In genomic region chr10:119029613-119030420, GRCh38 we compare ENCODE assay signal across 9 cellular contexts. TPM values are rescaled to one million over a fixed set of nuclear protein-coding genes. Genes with fewer than 3 reads are reported as not detected.
A peak's percentile ranks its signal among the peaks of the same experiment; 100 is the strongest.
DNase-seq lines count a peak whose midpoint lies in the region; ATAC-seq, FAIRE-seq and TF ChIP-seq lines count a peak whose summit lies in the region.
"Had no signal": no experiment of that assay in that cellular context is flagged by ENCODE, and none has a peak within 500 bp of the region (broad histone marks: within the 10 kb centered on the region; RNA-seq: fewer than 3 reads in every experiment).

Gene NANOS1 (plus strand): TSS chr10:119029714. CDS start chr10:119029802, 88 bp downstream.

- H3K79me2 ChIP-seq in OCI-LY3 (ENCODE audit: low read length) = no peaks in the 10 kb centered on the region
- no peaks in the 10 kb centered on the region for H3K79me2 ChIP-seq in K562 (ENCODE audit: control insufficient read depth, insufficient read depth, low read length)

- no peak for FAIRE-seq in K562 (lab: Jason Lieb, UNC)
- FAIRE-seq: colon had no signal

- no peaks in the 10 kb centered on the region for H3K9me1 ChIP-seq in K562 (ENCODE audit: control insufficient read depth, insufficient read depth, low read length)

- H3K36me3 ChIP-seq in OCI-LY3 (replicated peaks; ENCODE audit: low read depth, low read length) (peaks cover 25% of the 10 kb centered on the region), K562 (ENCODE audit: control insufficient read depth, insufficient read depth, low read length) (peaks cover 31% of the 10 kb centered on the region; the same call in 2 of the 3 replicates)

- no peak for TF ChIP-seq RAD21 in K562 (CRISPR knock-in tag; conservative IDR thresholded peaks at IDR 0.05 in 1 of 2, IDR thresholded peaks at IDR 0.05 in 1 of 2)

- no peak within 1 kb of the TSS for H3K9ac ChIP-seq in OCI-LY3 (ENCODE audit: low read length)
- H3K9ac ChIP-seq in K562 (ENCODE audit: insufficient read depth in 1 of 2, low read depth in 2 of 2, low read length in 2 of 2) = peak within 1 kb of the TSS; percentile 34 to 88; a peak in 2 of 4 replicates

- ATAC-seq in HG02678 (IDR thresholded peaks at IDR 0.05; ENCODE audit: unreplicated experiment) (peak; percentile 22), K562 (peak; percentile 4)

- in situ Hi-C loops in K562 (cut with MboI) = no loop called here

- no TSS peak for BruUV-seq in K562 (replicated peaks; lab: Mats Ljungman, UMichigan)

- H2AFZ ChIP-seq in OCI-LY3 (ENCODE audit: low read depth, low read length) (no peak within 1 kb of the TSS), K562 (ENCODE audit: low read depth, low read length) (peak within 1 kb of the TSS; percentile 44; the same call in 1 of the 2 replicates)

- peaks cover 37% of the 10 kb centered on the region for H4K20me1 ChIP-seq in OCI-LY3 (ENCODE audit: insufficient read depth, low read length)
- H4K20me1 ChIP-seq in K562 (replicated peaks; ENCODE audit: control insufficient read depth, insufficient read depth, low read length) = peaks cover 5% of the 10 kb centered on the region

- H3K9me3 ChIP-seq in OCI-LY3 (ENCODE audit: insufficient read depth, low read length) = no peaks in the 10 kb centered on the region
- no peaks in the 10 kb centered on the region for H3K9me3 ChIP-seq in K562 (replicated peaks; ENCODE audit: control insufficient read depth, insufficient read depth, low read depth, low read length)

- DNase-seq in DMS153 treated with DMSO at 0.1 percent for 48 hours (lab: John Stamatoyannopoulos, UW; ENCODE audit: unreplicated experiment) (peak; percentile 18), DMS153 (lab: John Stamatoyannopoulos, UW) (no peak), K562 (ENCODE audit: extremely low read depth in 1 of 4, low spot score in 3 of 4) (peak in 3 of 4 experiments; percentile 35 to 49 (median 48)), left kidney (ENCODE audit: low read depth, low spot score) (peak; percentile 71), SKM-1 treated with dmso at 0.1 percent for 144 hours (lab: John Stamatoyannopoulos, UW; ENCODE audit: unreplicated experiment) (no peak)
- DNase-seq in stimulated activated CD8-positive, alpha-beta memory T cell treated with anti-CD3 and anti-CD28 coated beads, Interleukin-4, amount 100 ng/mL, for 48 hours = peak; percentile 44

- H3K4me3 ChIP-seq in OCI-LY3 (ENCODE audit: low read length) = peak within 1 kb of the TSS; percentile 74
- H3K4me3 ChIP-seq in K562 = peak within 1 kb of the TSS; percentile 46

- H3K27me3 ChIP-seq in OCI-LY3 (ENCODE audit: low read depth, low read length) (no peaks in the 10 kb centered on the region), K562 (ENCODE audit: control insufficient read depth in 2 of 2, insufficient read depth in 2 of 2, low read length in 2 of 2) (peaks cover 0 to 16% of the 10 kb centered on the region in 2 experiments; a peak in 2 of 5 replicates)

- POLR2A ChIA-PET in K562 (lab: Yijun Ruan, JAX) = interaction anchor here (0.9 to 2.0 kb wide), 3 partner anchors 23 to 32 kb away, joined by 3 to 5 read pairs (median 3); no protein-coding TSS in a partner anchor

- TF ChIP-seq POLR2A in K562 (conservative IDR thresholded peaks at IDR 0.05) = no peak

- no CpG with 5 or more reads among the region's 136 CpGs for WGBS in K562 (ENCODE audit: insufficient coverage, low coverage, missing lambda C conversion rate)

- no peak for TF ChIP-seq EP300 in K562 (IDR thresholded peaks at IDR 0.05; ENCODE audit: low read length)

- H3K4me2 ChIP-seq in OCI-LY3 (ENCODE audit: low read length) (peak within 1 kb of the TSS; percentile 80), K562 (ENCODE audit: insufficient read depth, low read length) (peak within 1 kb of the TSS; percentile 82; the same call in 1 of the 2 replicates)

- H3K4me1 ChIP-seq in OCI-LY3 (ENCODE audit: low read length) = peaks cover 25% of the 10 kb centered on the region
- H3K4me1 ChIP-seq in K562 (replicated peaks in 1 of 2; ENCODE audit: control insufficient read depth in 2 of 2, insufficient read depth in 2 of 2, low read length in 2 of 2) = peaks cover 3 to 24% of the 10 kb centered on the region in 2 experiments; a peak in 3 of 5 replicates

- TF ChIP-seq CTCF in OCI-LY3 (IDR thresholded peaks at IDR 0.05; ENCODE audit: low read depth, low read length) = no peak
- no peak for TF ChIP-seq CTCF in K562 (IDR thresholded peaks at IDR 0.05 in 2 of 3, conservative IDR thresholded peaks at IDR 0.05 in 1 of 3; ENCODE audit: insufficient read depth in 2 of 3, low read depth in 1 of 3, low read length in 3 of 3)

- H3K27ac ChIP-seq in OCI-LY3 (ENCODE audit: low read length) = no peak within 1 kb of the TSS
- H3K27ac ChIP-seq in K562 (ENCODE audit: extremely low read depth, low read depth, low read length) = peak within 1 kb of the TSS; percentile 33; the same call in 1 of the 3 replicates

- intact Hi-C loops in K562 (cut with micrococcal nuclease) = no loop called here

- CTCF ChIA-PET in K562 (lab: Yijun Ruan, JAX; ENCODE audit: low intra/inter-chr PET ratio) = no interaction called here

TF ChIP-seq in K562, 482 proteins besides CTCF, POLR2A, EP300 and RAD21 (continues in another document):
- TF ChIP-seq NONO (IDR thresholded peaks at IDR 0.05; ENCODE audit: low read depth in 2 of 2, low read length in 1 of 2) (peak in 1 of 2 experiments; percentile 49; a peak in 1 of 4 replicates), KDM5B (IDR thresholded peaks at IDR 0.05; ENCODE audit: insufficient replicate concordance, low read depth, low read length) (peak; percentile 56), ZBTB7A (IDR thresholded peaks at IDR 0.05; ENCODE audit: borderline replicate concordance, control insufficient read depth, low read depth, low read length) (0 out of 2 replicates have a peak, but pooled peaks have one; percentile 5), USF2 (CRISPR knock-in tag; IDR thresholded peaks at IDR 0.05) (no peak), TBP (optimal IDR thresholded peaks at IDR 0.05; ENCODE audit: low read depth, low read length) (peak; percentile 66), ZNF134 (CRISPR knock-in tag; conservative IDR thresholded peaks at IDR 0.05) (no peak), TCF7L2 (IDR thresholded peaks at IDR 0.05; ENCODE audit: low read depth, low read length) (no peak), PHF8 (IDR thresholded peaks at IDR 0.05; ENCODE audit: borderline replicate concordance, low read length) (peak; percentile 33; the same call in 1 of the 2 replicates), KDM2B (CRISPR knock-in tag; IDR thresholded peaks at IDR 0.05) (peak; percentile 22; the same call in 1 of the 2 replicates), TAF7 (tag; IDR thresholded peaks at IDR 0.05) (no peak), E2F6 (IDR thresholded peaks at IDR 0.05; ENCODE audit: borderline replicate concordance in 1 of 2, extremely low read depth in 1 of 2, insufficient read depth in 1 of 2, insufficient read length in 1 of 2, low read depth in 1 of 2, low read length in 1 of 2, poor library complexity in 1 of 2, severe bottlenecking in 1 of 2) (peak in 1 of 2 experiments; percentile 12), HNRNPL (IDR thresholded peaks at IDR 0.05; ENCODE audit: low read depth, low read length) (0 out of 2 replicates have a peak, but pooled peaks have one; percentile 13), CREB1 (IDR thresholded peaks at IDR 0.05) (0 out of 2 replicates have a peak, but pooled peaks have one; percentile 5), CREB1 (CRISPR knock-in tag; IDR thresholded peaks at IDR 0.05) (no peak)

RNA-seq across cellular contexts. Expression of gene NANOS1, which starts in this region (rescaled TPM):
- 0.51 and 0.60 TPM in 2 replicates for total RNA-seq in K562 (2011; cell fraction: chromatin; rRNA removed; ENCODE audit: low replicate concordance)
- total RNA-seq in K562 (2011; cell fraction: nucleolus; rRNA removed) = 0.66 and 1.2 TPM in 2 replicates
- 0.81 and 1.3 TPM in 2 replicates for total RNA-seq in K562 (2011; cell fraction: nucleoplasm; rRNA removed)
- total RNA-seq in K562 (2014; rRNA removed) (0.77 and 0.98 TPM in 2 replicates), K562 (2014; rRNA removed; fragmentation: Illumina TruSeq; extraction: Trizol) (0.95 and 1.1 TPM in 2 replicates), K562 (2015; rRNA removed; fragmentation: Illumina TruSeq; extraction: Trizol) (0.33 and 0.34 TPM in 2 replicates), K562 (2021) (0.89 and 1.2 TPM in 2 replicates)
- polyA plus RNA-seq in K562 (2011; rRNA removed) (0.79 and 1.6 TPM in 2 replicates), K562 (2014; fragmentation: Illumina TruSeq; extraction: Trizol) (0.58 TPM in 2 replicates), K562 (2014; fragmentation: Nextera tagmentation; extraction: Ambion mirVana) (under 1 TPM in 1 of 2 experiments, not detected in 1; 0.14 TPM), K562 (2014; rRNA removed) (0.94 and 0.97 TPM in 2 replicates)
- polyA plus RNA-seq in K562 (2011; cell fraction: cytosol; rRNA removed) = 0.58 and 1.2 TPM in 2 replicates
- 0.46 and 0.77 TPM in 2 replicates for polyA plus RNA-seq in K562 (2011; cell fraction: nucleus; rRNA removed)
- 0.46 and 0.48 TPM in 2 replicates for polyA plus RNA-seq in K562 (2012)
- 0.39 and 0.77 TPM in 2 replicates for polyA minus RNA-seq in K562 (2011; rRNA and poly(A)+ RNA removed)
- 0.46 TPM in 1 of 2 replicates, not detected in the other for polyA minus RNA-seq in K562 (2011; cell fraction: cytosol; rRNA and poly(A)+ RNA removed)
- 1.1 and 1.8 TPM in 2 replicates for polyA minus RNA-seq in K562 (2011; cell fraction: nucleus; rRNA and poly(A)+ RNA removed)

Comparison
In these comparisons a context has a peak if more than half of its experiments do, and no peak if none do; other contexts are left out.
1. DNase-seq: peak in DMS153 treated with DMSO at 0.1 percent for 48 hours (single experiment), K562 (3 of 4), left kidney (single experiment) and stimulated activated CD8-positive, alpha-beta memory T cell treated with anti-CD3 and anti-CD28 coated beads, Interleukin-4, amount 100 ng/mL, for 48 hours (single experiment); none in DMS153 (single experiment) and SKM-1 treated with dmso at 0.1 percent for 144 hours (single experiment).